In the genomic region with DNA sequence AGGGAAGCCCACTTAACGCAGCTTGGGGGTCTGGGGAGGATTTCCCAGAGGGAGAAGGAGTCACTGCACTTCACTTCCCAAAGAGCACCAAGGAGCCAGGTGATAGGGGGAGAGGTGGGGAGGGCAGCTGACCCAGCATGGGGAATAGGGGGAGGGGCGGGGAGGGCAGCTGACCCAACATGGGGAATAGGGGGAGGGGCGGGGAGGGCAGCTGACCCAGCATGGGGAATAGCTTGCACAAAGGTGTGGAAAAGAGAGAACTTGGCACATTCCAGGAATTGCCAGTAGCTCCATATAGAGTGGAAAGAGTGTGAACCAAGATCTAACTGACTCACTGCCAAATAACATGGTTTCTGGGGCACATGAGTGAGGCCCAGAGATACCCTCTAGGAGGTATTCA, we compare ENCODE assay signal across 26 cellular contexts.
"Had no signal": no experiment of that assay in that cellular context is flagged by ENCODE, and none has a peak within 500 bp of the region (broad histone marks: within the 10 kb centered on the region; RNA-seq: fewer than 3 reads in every experiment).

No MANE protein-coding gene starts in this region.

- DNase-seq: activated CD4-positive, alpha-beta memory T cell treated with anti-CD3 and anti-CD28 coated beads, Interleukin-2, amount 10 ng/mL, durations not matched to agents 7 days and 5 days; activated CD4-positive, alpha-beta T cell treated with anti-CD3 and anti-CD28 coated beads for 1 hour; activated CD4-positive, alpha-beta T cell treated with anti-CD3 and anti-CD28 coated beads for 4 hours; activated CD4-positive, alpha-beta T cell treated with anti-CD3 and anti-CD28 coated beads, Interleukin-2, amount 10 ng/mL, durations not matched to agents 7 days and 5 days; activated CD4-positive, alpha-beta T cell treated with anti-CD3 and anti-CD28 coated beads, Interleukin-2, amount 50 U/mL, for 4 hours; activated CD8-positive, alpha-beta memory T cell treated with anti-CD3 and anti-CD28 coated beads, Interleukin-2, amount 50 U/mL, for 48 hours; activated naive CD4-positive, alpha-beta T cell treated with anti-CD3 and anti-CD28 coated beads for 36 hours; activated naive CD8-positive, alpha-beta T cell treated with anti-CD3 and anti-CD28 coated beads for 36 hours; activated naive CD8-positive, alpha-beta T cell treated with anti-CD3 and anti-CD28 coated beads, Interleukin-2, amount 50 U/mL, for 24 hours; activated T-cell treated with anti-CD3 and anti-CD28 coated beads for 4 hours; activated T-cell treated with anti-CD3 and anti-CD28 coated beads, Interleukin-2, amount 50 U/mL, for 24 hours; activated T-cell treated with anti-CD3 and anti-CD28 coated beads, Interleukin-2, amount 50 U/mL, for 72 hours; adrenal gland; amygdala; aorta; body of pancreas; central memory CD4-positive, alpha-beta T cell; cerebellar nuclear complex; colonic mucosa; effector CD8-positive, alpha-beta T cell; foreskin fibroblast; head of caudate nucleus; T-helper 2 cell had no signal

- H3K9me3 ChIP-seq: adrenal gland, body of pancreas, colonic mucosa had no signal

- H3K36me3 ChIP-seq: adrenal gland, colonic mucosa had no signal

- ATAC-seq: activated naive CD8-positive, alpha-beta T cell treated with anti-CD3 and anti-CD28 coated beads, Interleukin-2, amount 50 U/mL, for 24 hours; activated T-cell treated with anti-CD3 and anti-CD28 coated beads, Interleukin-2, amount 50 U/mL, for 72 hours; body of pancreas; esophagus mucosa; WTC11 had no signal

- H3K27ac ChIP-seq: adrenal gland, body of pancreas, colonic mucosa, VCaP had no signal

- H3K27me3 ChIP-seq: adrenal gland, body of pancreas, colonic mucosa had no signal

- H3K4me1 ChIP-seq: adrenal gland, body of pancreas, colonic mucosa had no signal

- H3K4me3 ChIP-seq: adrenal gland, body of pancreas, colonic mucosa had no signal
